In the genomic region with DNA sequence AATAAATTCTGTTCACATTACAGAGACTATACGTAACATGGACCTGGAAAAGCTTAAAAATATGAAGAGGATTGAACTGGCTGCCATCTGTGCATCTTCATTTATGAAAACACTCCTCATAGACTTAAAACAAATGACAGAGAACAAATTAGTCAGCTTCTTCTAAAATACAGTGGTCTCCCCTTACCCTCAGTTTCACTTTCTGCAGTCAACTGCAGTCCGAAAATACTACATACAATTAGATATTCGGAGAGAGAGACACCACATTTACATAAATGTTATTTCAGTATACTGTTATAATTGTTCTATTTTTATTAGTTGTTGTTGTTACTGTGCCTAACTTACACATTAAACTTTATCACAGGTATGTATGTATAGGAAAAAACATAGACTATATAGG, we compare ENCODE assay signal across 17 cellular contexts.
DNase-seq lines count a peak whose midpoint lies in the region; ATAC-seq and TF ChIP-seq lines count a peak whose summit lies in the region.
"Had no signal": no experiment of that assay in that cellular context is flagged by ENCODE, and none has a peak within 500 bp of the region (broad histone marks: within the 10 kb centered on the region; RNA-seq: fewer than 3 reads in every experiment).

No MANE protein-coding gene starts in this region.

- peak overlapping the region; percentile 29 for H3K4me3 ChIP-seq in GM12865 (ENCODE audit: low read depth, low read length)
- H3K4me3 ChIP-seq: breast epithelium, esophagus squamous epithelium, heart left ventricle had no signal

- ATAC-seq in GM19025 (IDR thresholded peaks at IDR 0.05; ENCODE audit: low read depth, unreplicated experiment) (peak; percentile 59), HG02610 (IDR thresholded peaks at IDR 0.05; ENCODE audit: unreplicated experiment) (peak; percentile 50), HG03460 (IDR thresholded peaks at IDR 0.05; ENCODE audit: unreplicated experiment) (peak; percentile 64), HG03378 (IDR thresholded peaks at IDR 0.05; ENCODE audit: unreplicated experiment) (no peak)
- ATAC-seq: right cardiac atrium had no signal

- DNase-seq in GM12865 (ENCODE audit: low read depth) = peak; percentile 57
- no peak for DNase-seq in NK-92 treated with Interleukin-12 subunit alpha and Interleukin-12 subunit beta, amount 100 ng/mL, for 24 hours (lab: John Stamatoyannopoulos, UW)
- DNase-seq in NCI-H82 (lab: John Stamatoyannopoulos, UW) = no peak
- DNase-seq in NCI-H69 (lab: John Stamatoyannopoulos, UW) = no peak
- DNase-seq: activated CD8-positive, alpha-beta memory T cell treated with anti-CD3 and anti-CD28 coated beads, Interleukin-2, amount 50 U/mL, for 4 hours; esophagus squamous epithelium; heart left ventricle; NCI-H1436; right cardiac atrium; SIG-M5; stimulated activated CD4-positive, alpha-beta T cell treated with anti-CD3 and anti-CD28 coated beads, Interleukin-1b, Interleukin-23, amount 100 ng/mL, for 48 hours; substantia nigra had no signal

- TF ChIP-seq CTCF in GM12865 (IDR thresholded peaks at IDR 0.05; ENCODE audit: insufficient read depth, low read depth, low read length, missing control alignments) = no peak
